ENCODE assay signal across 8 cellular contexts in the genomic region with DNA sequence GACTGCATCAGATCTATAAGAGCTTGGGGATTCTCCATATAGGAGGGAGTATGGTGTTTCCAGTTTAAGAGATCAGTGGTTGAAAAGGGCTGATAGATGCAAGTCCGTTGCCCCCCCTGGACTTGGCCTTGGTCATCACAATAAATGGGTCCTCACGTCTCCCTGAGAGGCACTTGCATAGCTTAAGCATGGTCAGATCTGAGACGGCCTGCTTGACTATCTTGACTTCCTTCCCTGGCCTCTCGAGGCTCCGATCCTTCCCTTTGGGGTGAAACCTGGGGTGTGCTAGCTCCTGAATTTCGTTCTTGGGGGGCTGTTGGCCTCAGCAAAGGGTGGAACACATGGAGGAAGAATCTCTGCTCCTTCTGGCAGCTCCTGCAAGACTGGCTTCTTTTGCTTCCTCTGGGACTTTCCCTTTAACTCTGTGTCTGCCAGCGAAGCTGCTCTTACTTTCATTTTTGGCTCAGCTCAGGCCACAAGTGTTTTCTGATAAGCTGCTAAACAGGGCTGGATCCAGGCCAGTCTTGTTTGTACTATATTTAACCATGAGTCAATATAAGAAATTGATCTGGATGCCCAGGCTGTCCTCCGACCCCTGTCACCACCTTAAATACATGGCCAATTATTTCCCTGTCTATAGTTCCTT. TPM values are rescaled to one million over a fixed set of nuclear protein-coding genes. Genes with fewer than 3 reads are reported as not detected.
DNase-seq lines count a peak whose midpoint lies in the region; ATAC-seq, FAIRE-seq and TF ChIP-seq lines count a peak whose summit lies in the region.

No MANE protein-coding gene starts in this region.

- intact Hi-C loops in HepG2 (cut with micrococcal nuclease; ENCODE audit: unreplicated experiment) = no loop called here

- peak; percentile 32 for DNase-seq in Daoy (ENCODE audit: low read depth)
- peak; percentile 76 for DNase-seq in GM20000 (ENCODE audit: low spot score)
- peak; percentile 63 for DNase-seq in activated naive CD4-positive, alpha-beta T cell treated with anti-CD3 and anti-CD28 coated beads, Interleukin-2, amount 10 ng/mL, durations not matched to agents 7 days and 5 days
- no peak for DNase-seq in HepG2 (ENCODE audit: low spot score)
- no peak for DNase-seq in nephron progenitor cell
- no peak for DNase-seq in COLO668 (lab: John Stamatoyannopoulos, UW; ENCODE audit: unreplicated experiment)
- DNase-seq in RCC 7860 (ENCODE audit: low spot score) = no peak

- POLR2A ChIA-PET in HepG2 (lab: Yijun Ruan, JAX) = no interaction called here

- H3K9ac ChIP-seq in HepG2 (ENCODE audit: insufficient read depth, low read depth, low read length) = no peak overlapping the region

- FAIRE-seq in HepG2 (lab: Jason Lieb, UNC) (no peak), RCC 7860 (lab: Jason Lieb, UNC) (no peak)

- H3K4me3 Mint-ChIP-seq in activated naive CD4-positive, alpha-beta T cell treated with anti-CD3 and anti-CD28 coated beads, Interleukin-2, amount 10 ng/mL, durations not matched to agents 7 days and 5 days = peak overlapping the region; percentile 64
- no peak overlapping the region for H3K4me3 Mint-ChIP-seq in nephron progenitor cell

- no peak for TF ChIP-seq RAD21 in HepG2 (CRISPR knock-in tag; IDR thresholded peaks at IDR 0.05)

- H3K9me3 ChIP-seq in HepG2 (ENCODE audit: low read length) = peaks cover 14% of the 10 kb centered on the region; the same call in 1 of the 2 replicates

- TF ChIP-seq CTCF in GM20000 (IDR thresholded peaks at IDR 0.05; ENCODE audit: extremely low read depth, missing control alignments) (no peak), HepG2 (CRISPR knock-in tag; IDR thresholded peaks at IDR 0.05) (no peak), nephron progenitor cell (IDR thresholded peaks at IDR 0.05) (no peak)

- H3K27ac Mint-ChIP-seq in activated naive CD4-positive, alpha-beta T cell treated with anti-CD3 and anti-CD28 coated beads, Interleukin-2, amount 10 ng/mL, durations not matched to agents 7 days and 5 days = peak overlapping the region; percentile 81
- no peak overlapping the region for H3K27ac Mint-ChIP-seq in nephron progenitor cell

- no peaks in the 10 kb centered on the region for H3K79me2 ChIP-seq in HepG2 (ENCODE audit: insufficient read depth, low read length)

- H2AFZ ChIP-seq in HepG2 (ENCODE audit: low read length) = no peak overlapping the region

- CTCF ChIA-PET in activated naive CD4-positive, alpha-beta T cell treated with anti-CD3 and anti-CD28 coated beads, Interleukin-2, amount 10 ng/mL, durations not matched to agents 7 days and 5 days (lab: Charles Lee) = interaction anchor here (1.0 to 1.1 kb wide), 2 partner anchors 17 to 22 kb away, joined by 3 to 4 read pairs; no protein-coding TSS in a partner anchor
- CTCF ChIA-PET in HepG2 (lab: Yijun Ruan, JAX; ENCODE audit: low intra/inter-chr PET ratio, low total read pairs) = no interaction called here

- TF ChIP-seq POLR2A in HepG2 (IDR thresholded peaks at IDR 0.05; ENCODE audit: insufficient read depth in 1 of 2, low read depth in 2 of 2, low read length in 2 of 2) = no peak

- peaks cover 5% of the 10 kb centered on the region for H3K36me3 Mint-ChIP-seq in activated naive CD4-positive, alpha-beta T cell treated with anti-CD3 and anti-CD28 coated beads, Interleukin-2, amount 10 ng/mL, durations not matched to agents 7 days and 5 days
- H3K36me3 Mint-ChIP-seq in nephron progenitor cell (ENCODE audit: low read depth) = no peaks in the 10 kb centered on the region

- in situ Hi-C loops in HepG2 (cut with HindIII; ENCODE audit: extremely low pct_ligation_motif_present, low pct_unique_long_range_greater_than_20kb) = no loop called here

- peak; percentile 90 for ATAC-seq in HG03571 (IDR thresholded peaks at IDR 0.05; ENCODE audit: unreplicated experiment)
- peak; percentile 53 for ATAC-seq in HepG2

- no peaks in the 10 kb centered on the region for H3K36me3 ChIP-seq in HepG2 (replicated peaks in 1 of 2; ENCODE audit: control insufficient read depth in 1 of 2, insufficient read depth in 2 of 2, low read length in 2 of 2)

- peaks cover 16% of the 10 kb centered on the region for H3K4me1 ChIP-seq in HepG2 (ENCODE audit: insufficient read depth, low read length)

- BruUV-seq in HepG2 (replicated peaks; lab: Mats Ljungman, UMichigan) = no TSS peak

- H3K27ac ChIP-seq in HepG2 (ENCODE audit: extremely low read length, insufficient read depth, low read length) = no peak overlapping the region

- peaks cover 0 to 18% of the 10 kb centered on the region in 2 experiments; a peak in 3 of 5 replicates for H3K27me3 ChIP-seq in HepG2 (ENCODE audit: control insufficient read depth in 1 of 2, insufficient read depth in 2 of 2, low read length in 2 of 2)

- TF ChIP-seq EP300 in HepG2 (IDR thresholded peaks at IDR 0.05; ENCODE audit: low read depth in 2 of 2, low read length in 2 of 2) (no peak), HepG2 (CRISPR knock-in tag; IDR thresholded peaks at IDR 0.05; ENCODE audit: borderline replicate concordance) (no peak)

- peak overlapping the region; percentile 59 for H3K4me2 ChIP-seq in HepG2 (ENCODE audit: low read depth, low read length)

- H4K20me1 ChIP-seq in HepG2 (ENCODE audit: insufficient read depth, low read length) = no peaks in the 10 kb centered on the region

- peaks cover 31% of the 10 kb centered on the region for H3K9me3 Mint-ChIP-seq in activated naive CD4-positive, alpha-beta T cell treated with anti-CD3 and anti-CD28 coated beads, Interleukin-2, amount 10 ng/mL, durations not matched to agents 7 days and 5 days
- peaks cover 46% of the 10 kb centered on the region for H3K9me3 Mint-ChIP-seq in nephron progenitor cell

- H3K27me3 Mint-ChIP-seq in activated naive CD4-positive, alpha-beta T cell treated with anti-CD3 and anti-CD28 coated beads, Interleukin-2, amount 10 ng/mL, durations not matched to agents 7 days and 5 days = no peaks in the 10 kb centered on the region
- peaks cover 17% of the 10 kb centered on the region for H3K27me3 Mint-ChIP-seq in nephron progenitor cell (ENCODE audit: low read depth, poor library complexity)

- peak overlapping the region in 2 of 3 experiments; percentile 12 to 40; a peak in 3 of 6 replicates for H3K4me3 ChIP-seq in HepG2 (replicated peaks in 1 of 3; ENCODE audit: insufficient read depth in 1 of 3, low read depth in 2 of 3, low read length in 3 of 3)

- 14% methylated on average over 3 of the region's 8 CpGs for WGBS in HepG2 (ENCODE audit: low lambda C conversion rate)

- peaks cover 32% of the 10 kb centered on the region for H3K4me1 Mint-ChIP-seq in activated naive CD4-positive, alpha-beta T cell treated with anti-CD3 and anti-CD28 coated beads, Interleukin-2, amount 10 ng/mL, durations not matched to agents 7 days and 5 days
- H3K4me1 Mint-ChIP-seq in nephron progenitor cell = peaks cover 14% of the 10 kb centered on the region

RNA-seq across cellular contexts. Expression of a gene that starts 11.2 kb away (rescaled TPM):
- total RNA-seq in Daoy (2014; rRNA removed; shearing (Covaris generic)) = 2.8 and 3.7 TPM in 2 replicates
- 3.3 and 3.4 TPM in 2 replicates for total RNA-seq in HepG2 (2016; rRNA removed; fragmentation: Illumina TruSeq; extraction: Trizol)
- 0.97 and 1.9 TPM in 2 replicates for total RNA-seq in HepG2 (2016; cell fraction: cytosol; rRNA removed; fragmentation: Illumina TruSeq; extraction: Trizol; ENCODE audit: low read depth)
- total RNA-seq in HepG2 (2016; cell fraction: insoluble cytoplasmic fraction; rRNA removed; fragmentation: Illumina TruSeq; extraction: Trizol) = 2.9 and 3.2 TPM in 2 replicates
- 3.1 and 3.6 TPM in 2 replicates for total RNA-seq in HepG2 (2016; cell fraction: membrane; rRNA removed; fragmentation: Illumina TruSeq; extraction: Trizol)
- total RNA-seq in HepG2 (2016; cell fraction: nucleus; rRNA removed; fragmentation: Illumina TruSeq; extraction: Trizol) = 5.2 TPM in 2 replicates
- 1.1 and 1.4 TPM in 2 replicates for polyA plus RNA-seq in HepG2 (2011; rRNA removed)
- 0.65 and 0.67 TPM in 2 replicates for polyA plus RNA-seq in HepG2 (2011; cell fraction: cytosol; rRNA removed)
- polyA plus RNA-seq in HepG2 (2011; cell fraction: nucleus; rRNA removed) = 2.5 and 2.7 TPM in 2 replicates
- 1.2 TPM in 2 replicates for polyA plus RNA-seq in HepG2 (2012)
- polyA plus RNA-seq in HepG2 (2016; cell fraction: cytosol; fragmentation: Illumina TruSeq; extraction: Trizol; ENCODE audit: low read depth) = 0.35 and 0.65 TPM in 2 replicates
- polyA plus RNA-seq in HepG2 (2016; cell fraction: insoluble cytoplasmic fraction; fragmentation: Illumina TruSeq; extraction: Trizol; ENCODE audit: low read depth) = 2.3 and 2.4 TPM in 2 replicates
- 0.63 and 0.69 TPM in 2 replicates for polyA plus RNA-seq in HepG2 (2016; cell fraction: membrane; fragmentation: Illumina TruSeq; extraction: Trizol; ENCODE audit: low read depth)
- 4.1 and 5.5 TPM in 2 replicates for polyA plus RNA-seq in HepG2 (2016; cell fraction: nucleus; fragmentation: Illumina TruSeq; extraction: Trizol; ENCODE audit: insufficient read depth, low read depth)
- 2.0 and 7.2 TPM in 2 replicates for polyA minus RNA-seq in HepG2 (2011; rRNA and poly(A)+ RNA removed; ENCODE audit: low replicate concordance)
- polyA minus RNA-seq in HepG2 (2011; cell fraction: cytosol; rRNA and poly(A)+ RNA removed) = 1.2 and 2.4 TPM in 2 replicates
- polyA minus RNA-seq in HepG2 (2011; cell fraction: nucleus; rRNA and poly(A)+ RNA removed) = 3.1 and 8.0 TPM in 2 replicates

RNA-seq across cellular contexts. Expression of a gene that starts 20.7 kb away (rescaled TPM):
- total RNA-seq in Daoy (2014; rRNA removed; shearing (Covaris generic)) = 5.5 and 7.6 TPM in 2 replicates
- total RNA-seq in HepG2 (2016; rRNA removed; fragmentation: Illumina TruSeq; extraction: Trizol) = not detected in 2 replicates
- total RNA-seq in HepG2 (2016; cell fraction: cytosol; rRNA removed; fragmentation: Illumina TruSeq; extraction: Trizol; ENCODE audit: low read depth) = not detected in 2 replicates
- not detected in 2 replicates for total RNA-seq in HepG2 (2016; cell fraction: insoluble cytoplasmic fraction; rRNA removed; fragmentation: Illumina TruSeq; extraction: Trizol)
- total RNA-seq in HepG2 (2016; cell fraction: membrane; rRNA removed; fragmentation: Illumina TruSeq; extraction: Trizol) = not detected in 2 replicates
- not detected in 2 replicates for total RNA-seq in HepG2 (2016; cell fraction: nucleus; rRNA removed; fragmentation: Illumina TruSeq; extraction: Trizol)
- 0.05 TPM in 1 of 2 replicates, not detected in the other for polyA plus RNA-seq in HepG2 (2011; rRNA removed)
- not detected in 2 replicates for polyA plus RNA-seq in HepG2 (2011; cell fraction: cytosol; rRNA removed)
- not detected in 2 replicates for polyA plus RNA-seq in HepG2 (2011; cell fraction: nucleus; rRNA removed)
- polyA plus RNA-seq in HepG2 (2012) = not detected in 2 replicates
- not detected in 2 replicates for polyA plus RNA-seq in HepG2 (2016; cell fraction: cytosol; fragmentation: Illumina TruSeq; extraction: Trizol; ENCODE audit: low read depth)
- not detected in 2 replicates for polyA plus RNA-seq in HepG2 (2016; cell fraction: insoluble cytoplasmic fraction; fragmentation: Illumina TruSeq; extraction: Trizol; ENCODE audit: low read depth)
- polyA plus RNA-seq in HepG2 (2016; cell fraction: membrane; fragmentation: Illumina TruSeq; extraction: Trizol; ENCODE audit: low read depth) = not detected in 2 replicates
- not detected in 2 replicates for polyA plus RNA-seq in HepG2 (2016; cell fraction: nucleus; fragmentation: Illumina TruSeq; extraction: Trizol; ENCODE audit: insufficient read depth, low read depth)
- 13.3 TPM in 1 of 2 replicates, not detected in the other for polyA minus RNA-seq in HepG2 (2011; rRNA and poly(A)+ RNA removed; ENCODE audit: low replicate concordance)
- polyA minus RNA-seq in HepG2 (2011; cell fraction: cytosol; rRNA and poly(A)+ RNA removed) = not detected in 2 replicates
- polyA minus RNA-seq in HepG2 (2011; cell fraction: nucleus; rRNA and poly(A)+ RNA removed) = not detected in 2 replicates

RNA-seq across cellular contexts. Expression of a gene that starts 53.6 kb away (rescaled TPM):
- total RNA-seq in Daoy (2014; rRNA removed; shearing (Covaris generic)) = 16.5 and 23.5 TPM in 2 replicates
- 16.9 and 18.0 TPM in 2 replicates for total RNA-seq in HepG2 (2016; rRNA removed; fragmentation: Illumina TruSeq; extraction: Trizol)
- total RNA-seq in HepG2 (2016; cell fraction: cytosol; rRNA removed; fragmentation: Illumina TruSeq; extraction: Trizol; ENCODE audit: low read depth) = 30.1 and 34.6 TPM in 2 replicates
- total RNA-seq in HepG2 (2016; cell fraction: insoluble cytoplasmic fraction; rRNA removed; fragmentation: Illumina TruSeq; extraction: Trizol) = 12.6 and 14.4 TPM in 2 replicates
- total RNA-seq in HepG2 (2016; cell fraction: membrane; rRNA removed; fragmentation: Illumina TruSeq; extraction: Trizol) = 38.2 and 44.1 TPM in 2 replicates
- 8.3 and 10.0 TPM in 2 replicates for total RNA-seq in HepG2 (2016; cell fraction: nucleus; rRNA removed; fragmentation: Illumina TruSeq; extraction: Trizol)
- polyA plus RNA-seq in HepG2 (2011; rRNA removed) = 12.5 and 12.7 TPM in 2 replicates
- polyA plus RNA-seq in HepG2 (2011; cell fraction: cytosol; rRNA removed) = 6.1 and 9.4 TPM in 2 replicates
- polyA plus RNA-seq in HepG2 (2011; cell fraction: nucleus; rRNA removed) = 8.5 and 12.5 TPM in 2 replicates
- 7.3 and 8.5 TPM in 2 replicates for polyA plus RNA-seq in HepG2 (2012)
- 30.5 and 38.2 TPM in 2 replicates for polyA plus RNA-seq in HepG2 (2016; cell fraction: cytosol; fragmentation: Illumina TruSeq; extraction: Trizol; ENCODE audit: low read depth)
- polyA plus RNA-seq in HepG2 (2016; cell fraction: insoluble cytoplasmic fraction; fragmentation: Illumina TruSeq; extraction: Trizol; ENCODE audit: low read depth) = 13.8 and 16.9 TPM in 2 replicates
- polyA plus RNA-seq in HepG2 (2016; cell fraction: membrane; fragmentation: Illumina TruSeq; extraction: Trizol; ENCODE audit: low read depth) = 28.0 and 35.4 TPM in 2 replicates
- 19.3 and 22.0 TPM in 2 replicates for polyA plus RNA-seq in HepG2 (2016; cell fraction: nucleus; fragmentation: Illumina TruSeq; extraction: Trizol; ENCODE audit: insufficient read depth, low read depth)
- 2.9 and 3.6 TPM in 2 replicates for polyA minus RNA-seq in HepG2 (2011; rRNA and poly(A)+ RNA removed; ENCODE audit: low replicate concordance)
- polyA minus RNA-seq in HepG2 (2011; cell fraction: cytosol; rRNA and poly(A)+ RNA removed) = 1.5 and 1.6 TPM in 2 replicates
- polyA minus RNA-seq in HepG2 (2011; cell fraction: nucleus; rRNA and poly(A)+ RNA removed) = 4.0 and 4.4 TPM in 2 replicates

Comparison
In these comparisons a context has a peak if more than half of its experiments do, and no peak if none do; other contexts are left out.
1. DNase-seq: peak in Daoy (single experiment), GM20000 (single experiment) and activated naive CD4-positive, alpha-beta T cell treated with anti-CD3 and anti-CD28 coated beads, Interleukin-2, amount 10 ng/mL, durations not matched to agents 7 days and 5 days (single experiment); none in HepG2 (single experiment), nephron progenitor cell (single experiment), COLO668 (single experiment) and RCC 7860 (single experiment).